22 cellular contexts compared by ENCODE assay signal in the genomic region with DNA sequence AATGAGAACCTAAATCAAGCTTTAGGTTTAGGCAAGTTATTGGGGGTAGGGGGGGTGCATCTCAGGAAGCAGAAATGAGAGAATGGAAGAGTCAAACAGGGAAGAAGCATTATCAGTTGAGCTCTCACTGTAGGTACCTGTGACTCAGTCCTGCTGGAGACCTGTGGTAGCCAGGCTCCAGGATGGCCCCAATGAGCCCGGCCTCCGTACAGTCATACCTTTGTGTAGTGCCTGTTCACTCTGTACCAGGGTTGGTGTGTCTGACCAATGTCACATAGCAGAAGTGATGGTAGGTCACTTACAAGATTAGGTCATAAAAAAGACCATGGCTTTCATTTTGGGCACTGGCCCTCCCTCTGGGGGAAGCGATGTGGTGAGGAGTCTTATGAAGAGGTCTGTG. TPM values are rescaled to one million over a fixed set of nuclear protein-coding genes. Genes with fewer than 3 reads are reported as not detected.
DNase-seq lines count a peak whose midpoint lies in the region; ATAC-seq and TF ChIP-seq lines count a peak whose summit lies in the region.
"Had no signal": no experiment of that assay in that cellular context is flagged by ENCODE, and none has a peak within 500 bp of the region (broad histone marks: within the 10 kb centered on the region; RNA-seq: fewer than 3 reads in every experiment).

No MANE protein-coding gene starts in this region.

- no peaks in the 10 kb centered on the region for H3K36me3 Mint-ChIP-seq in activated T-helper 17 cell treated with anti-CD3 and anti-CD28 coated beads, Interleukin-2, amount 50 U/mL, for 72 hours (ENCODE audit: low read depth)
- H3K36me3 Mint-ChIP-seq in WTC11 = no peaks in the 10 kb centered on the region
- H3K36me3 Mint-ChIP-seq: CD14-positive monocyte; CD8-positive, alpha-beta memory T cell had no signal

- H3K18ac ChIP-seq in trophoblast cell (ENCODE audit: low read length) = no peak overlapping the region

- H3K4me1 ChIP-seq in foreskin keratinocyte (no peaks in the 10 kb centered on the region), trophoblast cell (ENCODE audit: control insufficient read depth in 1 of 2, insufficient read depth in 2 of 2, low read length in 2 of 2) (no peaks in the 10 kb centered on the region)
- H3K4me1 ChIP-seq: A549; BE2C; BLaER1 treated with 17β-estradiol and CSF1 and Interleukin-3, amounts not matched to agents 10 nM and 100 nM had no signal

- no peaks in the 10 kb centered on the region for H3K79me1 ChIP-seq in trophoblast cell (ENCODE audit: low read length)

- peak; percentile 32 for ATAC-seq in activated T-helper 17 cell treated with anti-CD3 and anti-CD28 coated beads, Interleukin-2, amount 50 U/mL, for 72 hours (replicated peaks)
- ATAC-seq in foreskin keratinocyte = peak; percentile 32
- no peak for ATAC-seq in WTC11
- no peak for ATAC-seq in GM18505 (IDR thresholded peaks at IDR 0.05; ENCODE audit: unreplicated experiment)
- ATAC-seq: A549, GM12878 had no signal

- no peak overlapping the region for H3K4me3 Mint-ChIP-seq in activated T-helper 17 cell treated with anti-CD3 and anti-CD28 coated beads, Interleukin-2, amount 50 U/mL, for 72 hours
- no peak overlapping the region for H3K4me3 Mint-ChIP-seq in WTC11
- H3K4me3 Mint-ChIP-seq: CD14-positive monocyte; CD4-positive, alpha-beta T cell; CD8-positive, alpha-beta memory T cell had no signal

- CTCF ChIA-PET in WTC11 (lab: Charles Lee) = no interaction called here

- no peak for TF ChIP-seq CTCF in foreskin keratinocyte (conservative IDR thresholded peaks at IDR 0.05)
- no peak for TF ChIP-seq CTCF in WTC11 (IDR thresholded peaks at IDR 0.05)

- no peaks in the 10 kb centered on the region for H3K9me3 ChIP-seq in trophoblast cell (ENCODE audit: insufficient read depth, low read depth, low read length)
- H3K9me3 ChIP-seq: A549; BE2C; BLaER1 treated with 17β-estradiol and CSF1 and Interleukin-3, amounts not matched to agents 10 nM and 100 nM had no signal

- no peak overlapping the region for H3K4me3 ChIP-seq in trophoblast cell (ENCODE audit: low read depth, low read length)
- H3K4me3 ChIP-seq: A549; BLaER1 treated with 17β-estradiol and CSF1 and Interleukin-3, amounts not matched to agents 10 nM and 100 nM; GM12878 had no signal

- peaks cover 5% of the 10 kb centered on the region for H3K9me3 Mint-ChIP-seq in activated T-helper 17 cell treated with anti-CD3 and anti-CD28 coated beads, Interleukin-2, amount 50 U/mL, for 72 hours
- peaks cover 4% of the 10 kb centered on the region; the same call in 1 of the 2 replicates for H3K9me3 Mint-ChIP-seq in WTC11
- H3K9me3 Mint-ChIP-seq: CD4-positive, alpha-beta T cell; CD8-positive, alpha-beta memory T cell had no signal

- H3K27me3 Mint-ChIP-seq in activated T-helper 17 cell treated with anti-CD3 and anti-CD28 coated beads, Interleukin-2, amount 50 U/mL, for 72 hours = no peaks in the 10 kb centered on the region
- no peaks in the 10 kb centered on the region for H3K27me3 Mint-ChIP-seq in WTC11 (ENCODE audit: low read depth)
- H3K27me3 Mint-ChIP-seq: CD4-positive, alpha-beta T cell had no signal

- H3K23ac ChIP-seq in trophoblast cell (ENCODE audit: low read length) = no peak overlapping the region

- no peak overlapping the region for H3K9ac ChIP-seq in trophoblast cell (ENCODE audit: low read length)
- H3K9ac ChIP-seq: BLaER1 treated with 17β-estradiol and CSF1 and Interleukin-3, amounts not matched to agents 10 nM and 100 nM had no signal

- H3K36me3 ChIP-seq in trophoblast cell (ENCODE audit: control insufficient read depth in 1 of 2, insufficient read depth in 2 of 2, low read length in 2 of 2) = no peaks in the 10 kb centered on the region
- H3K36me3 ChIP-seq: BE2C; BLaER1 treated with 17β-estradiol and CSF1 and Interleukin-3, amounts not matched to agents 10 nM and 100 nM had no signal

- no peak overlapping the region for H4K91ac ChIP-seq in trophoblast cell (ENCODE audit: low read depth, low read length)

- H4K8ac ChIP-seq in trophoblast cell (ENCODE audit: low read depth, low read length) = no peak overlapping the region

- no CpG with 5 or more reads among the region's 3 CpGs for WGBS in trophoblast cell (ENCODE audit: extremely low coverage, insufficient coverage, insufficient read length)

- H2AFZ ChIP-seq in trophoblast cell (ENCODE audit: insufficient read depth, low read length, poor library complexity) = no peak overlapping the region

- no peaks in the 10 kb centered on the region for H3K79me2 ChIP-seq in trophoblast cell (ENCODE audit: control insufficient read depth, insufficient read depth, low read length, poor library complexity)

- H3K27ac Mint-ChIP-seq in activated T-helper 17 cell treated with anti-CD3 and anti-CD28 coated beads, Interleukin-2, amount 50 U/mL, for 72 hours = no peak overlapping the region
- no peak overlapping the region for H3K27ac Mint-ChIP-seq in WTC11
- H3K27ac Mint-ChIP-seq: CD14-positive monocyte; CD4-positive, alpha-beta T cell; CD8-positive, alpha-beta memory T cell had no signal

- H3K4me2 ChIP-seq in trophoblast cell (ENCODE audit: low read length) = no peak overlapping the region
- H3K4me2 ChIP-seq: A549; BLaER1 treated with 17β-estradiol and CSF1 and Interleukin-3, amounts not matched to agents 10 nM and 100 nM had no signal

- DNase-seq in foreskin keratinocyte (no peak), trophoblast cell (no peak), WTC11 (ENCODE audit: low spot score) (no peak), putamen (ENCODE audit: low spot score) (no peak)
- DNase-seq: 8988T; ACHN; AML-193; BE2C; CD4-positive, alpha-beta T cell; CD8-positive, alpha-beta memory T cell; DMS 273 treated with DMSO at 0.1 percent for 48 hours; DMS79; EL; GDM1; H7; HCEC 1CT had no signal

- no peak overlapping the region for H2BK12ac ChIP-seq in trophoblast cell (ENCODE audit: low read length)

- no peak overlapping the region for H3K4ac ChIP-seq in trophoblast cell (ENCODE audit: low read depth, low read length)

- H2AK5ac ChIP-seq in trophoblast cell (ENCODE audit: low read length) = no peak overlapping the region

- no peaks in the 10 kb centered on the region for H3K4me1 Mint-ChIP-seq in activated T-helper 17 cell treated with anti-CD3 and anti-CD28 coated beads, Interleukin-2, amount 50 U/mL, for 72 hours
- H3K4me1 Mint-ChIP-seq in WTC11 = peaks cover 18% of the 10 kb centered on the region
- H3K4me1 Mint-ChIP-seq: CD14-positive monocyte; CD8-positive, alpha-beta memory T cell had no signal

- TF ChIP-seq POLR2A in GM18505 (IDR thresholded peaks at IDR 0.05; ENCODE audit: borderline replicate concordance, extremely low read depth, insufficient read depth, insufficient read length) = no peak

- no peak overlapping the region for H3K14ac ChIP-seq in trophoblast cell (ENCODE audit: low read length)

- H3K27ac ChIP-seq in foreskin keratinocyte = no peak overlapping the region
- no peak overlapping the region for H3K27ac ChIP-seq in trophoblast cell (ENCODE audit: low read depth, low read length)
- H3K27ac ChIP-seq: A549; BLaER1 treated with 17β-estradiol and CSF1 and Interleukin-3, amounts not matched to agents 10 nM and 100 nM had no signal

- H4K12ac ChIP-seq in trophoblast cell (ENCODE audit: low read depth, low read length) = peak overlapping the region; percentile 36

- POLR2A ChIA-PET in WTC11 (lab: Charles Lee) = no interaction called here

- H3K27me3 ChIP-seq in foreskin keratinocyte = peaks cover 12% of the 10 kb centered on the region
- no peaks in the 10 kb centered on the region for H3K27me3 ChIP-seq in trophoblast cell (ENCODE audit: insufficient read depth, low read length)
- H3K27me3 ChIP-seq: BE2C; BLaER1 treated with 17β-estradiol and CSF1 and Interleukin-3, amounts not matched to agents 10 nM and 100 nM had no signal

- H2BK120ac ChIP-seq in trophoblast cell (ENCODE audit: insufficient read depth, low read length, poor library complexity) = no peak overlapping the region

- no peak overlapping the region for H2BK5ac ChIP-seq in trophoblast cell (ENCODE audit: low read depth, low read length, poor library complexity)

TF ChIP-seq in WTC11, 78 proteins besides CTCF, POLR2A, EP300 and RAD21:
- TF ChIP-seq SMAD3 (CRISPR knock-in tag; IDR thresholded peaks at IDR 0.05; ENCODE audit: borderline replicate concordance) = no peak
- TF ChIP-seq, protein P1, sequence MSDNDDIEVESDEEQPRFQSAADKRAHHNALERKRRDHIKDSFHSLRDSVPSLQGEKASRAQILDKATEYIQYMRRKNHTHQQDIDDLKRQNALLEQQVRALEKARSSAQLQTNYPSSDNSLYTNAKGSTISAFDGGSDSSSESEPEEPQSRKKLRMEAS (CRISPR knock-in tag; IDR thresholded peaks at IDR 0.05) = no peak
- TF ChIP-seq ZNF671 (CRISPR knock-in tag; IDR thresholded peaks at IDR 0.05) = no peak
- TF ChIP-seq TCF7 (CRISPR knock-in tag; IDR thresholded peaks at IDR 0.05; ENCODE audit: low read depth) = no peak
- TF ChIP-seq, protein P2, sequence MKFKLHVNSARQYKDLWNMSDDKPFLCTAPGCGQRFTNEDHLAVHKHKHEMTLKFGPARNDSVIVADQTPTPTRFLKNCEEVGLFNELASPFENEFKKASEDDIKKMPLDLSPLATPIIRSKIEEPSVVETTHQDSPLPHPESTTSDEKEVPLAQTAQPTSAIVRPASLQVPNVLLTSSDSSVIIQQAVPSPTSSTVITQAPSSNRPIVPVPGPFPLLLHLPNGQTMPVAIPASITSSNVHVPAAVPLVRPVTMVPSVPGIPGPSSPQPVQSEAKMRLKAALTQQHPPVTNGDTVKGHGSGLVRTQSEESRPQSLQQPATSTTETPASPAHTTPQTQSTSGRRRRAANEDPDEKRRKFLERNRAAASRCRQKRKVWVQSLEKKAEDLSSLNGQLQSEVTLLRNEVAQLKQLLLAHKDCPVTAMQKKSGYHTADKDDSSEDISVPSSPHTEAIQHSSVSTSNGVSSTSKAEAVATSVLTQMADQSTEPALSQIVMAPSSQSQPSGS (CRISPR knock-in tag; IDR thresholded peaks at IDR 0.05; ENCODE audit: borderline replicate concordance, low read depth) = no peak

RNA-seq across cellular contexts. Expression of a gene that starts 45.3 kb away (rescaled TPM):
- total RNA-seq in activated T-helper 17 cell treated with anti-CD3 and anti-CD28 coated beads, Interleukin-2, amount 50 U/mL, for 72 hours = 1 to 10 TPM in 1 of 2 donors, under 1 TPM in 1; 0.53 to 1.0 TPM
- total RNA-seq in foreskin keratinocyte = 0.27 and 2.8 TPM in 2 replicates
- 0.69 and 4.3 TPM in 2 replicates for polyA plus RNA-seq in foreskin keratinocyte
- 0.10 and 0.11 TPM in 2 replicates for polyA plus RNA-seq in trophoblast cell (2013)
- total RNA-seq in WTC11 (2021) = 42.2 to 43.7 TPM (median 43.5 TPM) in 3 replicates
- total RNA-seq: CD4-positive, alpha-beta T cell; CD8-positive, alpha-beta memory T cell; GM12878 had no signal
- polyA plus RNA-seq: CD14-positive monocyte had no signal

Comparison
In these comparisons a context has a peak if more than half of its experiments do, and no peak if none do; other contexts are left out.
1. ATAC-seq: peak in activated T-helper 17 cell treated with anti-CD3 and anti-CD28 coated beads, Interleukin-2, amount 50 U/mL, for 72 hours (single experiment) and foreskin keratinocyte (single experiment); none in WTC11 (single experiment) and GM18505 (single experiment).
2. RNA of a gene that starts 45.3 kb away (total RNA-seq): 42.2 to 43.7 TPM in WTC11; 0.27 to 2.8 TPM in foreskin keratinocyte and 0.53 to 1.0 TPM in activated T-helper 17 cell treated with anti-CD3 and anti-CD28 coated beads, Interleukin-2, amount 50 U/mL, for 72 hours; every median in the first group is over 10 times any median in the second.